In genomic region chr7:140497241-140497769, GRCh38 we compare ENCODE assay signal across 21 cellular contexts. TPM values are rescaled to one million over a fixed set of nuclear protein-coding genes. Genes with fewer than 3 reads are reported as not detected.
DNase-seq lines count a peak whose midpoint lies in the region; ATAC-seq and TF ChIP-seq lines count a peak whose summit lies in the region.
"Had no signal": no experiment of that assay in that cellular context is flagged by ENCODE, and none has a peak within 500 bp of the region (broad histone marks: within the 10 kb centered on the region; RNA-seq: fewer than 3 reads in every experiment).

No MANE protein-coding gene starts in this region.

- H3K79me2 ChIP-seq in GM23338 (replicated peaks; ENCODE audit: insufficient read depth): no peaks in the 10 kb centered on the region

- H3K27me3 Mint-ChIP-seq in GM23338 (ENCODE audit: insufficient read depth, low read depth, poor library complexity): peaks cover 8% of the 10 kb centered on the region
- H3K27me3 Mint-ChIP-seq: CD4-positive, alpha-beta T cell; IgD-negative memory B cell had no signal

- WGBS in transverse colon (ENCODE audit: low coverage in 1 of 2), 2 donors: 68% methylated on average over 5 of the region's 5 CpGs

- H3K36me3 Mint-ChIP-seq in GM23338 (ENCODE audit: low read depth): no peaks in the 10 kb centered on the region
- H3K36me3 Mint-ChIP-seq: IgD-negative memory B cell had no signal

- H3K4me1 Mint-ChIP-seq in GM23338: no peaks in the 10 kb centered on the region

- H3K4me3 ChIP-seq in GM23338 (no peak overlapping the region), colonic mucosa (no peak overlapping the region), transverse colon (no peak overlapping the region)
- H3K4me3 ChIP-seq: A549 had no signal

- no peaks in the 10 kb centered on the region for H4K20me1 ChIP-seq in GM23338 (replicated peaks; ENCODE audit: insufficient read depth)

- in situ Hi-C loops in transverse colon (cut with MboI; ENCODE audit: low pct_ligation_motif_present in 1 of 4, low pct_unique_long_range_greater_than_20kb in 1 of 4, low sequenced_read_pairs in 3 of 4): no loop called here

- no peaks in the 10 kb centered on the region for H3K9me2 ChIP-seq in GM23338 (ENCODE audit: insufficient read depth)

- no peak for TF ChIP-seq CTCF in GM23338 (conservative IDR thresholded peaks at IDR 0.05; ENCODE audit: low read depth in 2 of 2)
- no peak for TF ChIP-seq CTCF in colonic mucosa (IDR thresholded peaks at IDR 0.05)
- no peak for TF ChIP-seq CTCF in transverse colon (IDR thresholded peaks at IDR 0.05)

- H3K9me3 ChIP-seq in colonic mucosa: no peaks in the 10 kb centered on the region
- no peaks in the 10 kb centered on the region for H3K9me3 ChIP-seq in transverse colon
- H3K9me3 ChIP-seq: A549, Caco-2 had no signal

- no peak overlapping the region for H3K4me3 Mint-ChIP-seq in GM23338
- H3K4me3 Mint-ChIP-seq: CD4-positive, alpha-beta T cell; IgD-negative memory B cell had no signal

- H3F3A ChIP-seq in GM23338 (replicated peaks; ENCODE audit: low read depth): no peaks in the 10 kb centered on the region

- no peak overlapping the region for H3K27ac Mint-ChIP-seq in GM23338
- H3K27ac Mint-ChIP-seq: CD4-positive, alpha-beta T cell; IgD-negative memory B cell had no signal

- H3K4me1 ChIP-seq in GM23338 (ENCODE audit: insufficient read depth) (no peaks in the 10 kb centered on the region), colonic mucosa (no peaks in the 10 kb centered on the region), transverse colon (peaks cover 0 to 26% (median 4%) of the 10 kb centered on the region in 4 donors)
- H3K4me1 ChIP-seq: A549, Caco-2 had no signal

- no peak overlapping the region for H3K9ac ChIP-seq in colonic mucosa (ENCODE audit: low read depth in 2 of 2, low read length in 2 of 2)

- H3K4me2 ChIP-seq in GM23338: no peak overlapping the region
- H3K4me2 ChIP-seq: A549 had no signal

- DNase-seq in GM23338 (ENCODE audit: low spot score) (no peak), colonic mucosa (peak; percentile 54), left colon (no peak), transverse colon (no peak), NAMALWA (ENCODE audit: low spot score) (no peak), Right ventricle myocardium superior (no peak)
- DNase-seq: AML-193; Caco-2; CD4-positive, alpha-beta T cell; DMS153; DMS79; GDM1; GOT3; H7 had no signal

- H3K36me3 ChIP-seq in GM23338 (ENCODE audit: insufficient read depth) (no peaks in the 10 kb centered on the region), colonic mucosa (no peaks in the 10 kb centered on the region), transverse colon (no peaks in the 10 kb centered on the region)

- H3K27me3 ChIP-seq in GM23338 (ENCODE audit: insufficient read depth): no peaks in the 10 kb centered on the region
- H3K27me3 ChIP-seq in colonic mucosa: no peaks in the 10 kb centered on the region
- H3K27me3 ChIP-seq in transverse colon: no peaks in the 10 kb centered on the region

- ATAC-seq in GM23338 (no peak), left colon (peak; percentile 67), Right ventricle myocardium superior (ENCODE audit: poor library complexity) (no peak)
- ATAC-seq in activated CD4-positive, CD25-positive, alpha-beta regulatory T cell treated with anti-CD3 and anti-CD28 coated beads, Interleukin-2, amount 50 U/mL, for 24 hours: no peak
- ATAC-seq: HCT116, HepG2 had no signal

- intact Hi-C loops in colonic mucosa (cut with DNase I): no loop called here
- intact Hi-C loops in left colon (cut with DNase I, micrococcal nuclease): no loop called here
- intact Hi-C loops in transverse colon (cut with DNase I; ENCODE audit: low total_unique reads): no loop called here
- intact Hi-C loops in Right ventricle myocardium superior (cut with DNase I): no loop called here

- H3K27ac ChIP-seq in GM23338 (ENCODE audit: low read depth) (no peak overlapping the region), colonic mucosa (peak overlapping the region; percentile 32), transverse colon (peak overlapping the region in 3 of 4 donors; percentile 28 to 55 (median 53))
- H3K27ac ChIP-seq: 22Rv1, A549, C4-2B had no signal

- 0 out of 2 replicates have a peak overlapping the region, but pooled peaks have one; percentile 43 for H2AFZ ChIP-seq in GM23338

- TF ChIP-seq POLR2A in transverse colon (IDR thresholded peaks at IDR 0.05): no peak

- TF ChIP-seq EP300 in transverse colon (IDR thresholded peaks at IDR 0.05; ENCODE audit: low read depth): no peak

- no peaks in the 10 kb centered on the region for H3K9me3 Mint-ChIP-seq in GM23338
- H3K9me3 Mint-ChIP-seq: CD4-positive, alpha-beta T cell; IgD-negative memory B cell had no signal

TF ChIP-seq in GM23338, 12 proteins besides CTCF, POLR2A, EP300 and RAD21:
- TF ChIP-seq REST (IDR thresholded peaks at IDR 0.05; ENCODE audit: unreplicated experiment): no peak
- TF ChIP-seq ZNF114 (CRISPR knock-in tag; IDR thresholded peaks at IDR 0.05): no peak
- TF ChIP-seq STAT1 (IDR thresholded peaks at IDR 0.05; ENCODE audit: unreplicated experiment): no peak
- TF ChIP-seq CREB1 (CRISPR knock-in tag; IDR thresholded peaks at IDR 0.05; ENCODE audit: low read depth): no peak
- no peak for TF ChIP-seq ETS1 (IDR thresholded peaks at IDR 0.05)
- TF ChIP-seq NANOG (IDR thresholded peaks at IDR 0.05; ENCODE audit: borderline replicate concordance): no peak

RNA-seq across cellular contexts. Expression of gene MKRN1, which starts 18.0 kb away (rescaled TPM):
- 86.8 and 102 TPM in 2 replicates for total RNA-seq in GM23338 (2014; rRNA removed; shearing (Covaris generic))
- 63.5 and 65.0 TPM in 2 replicates for polyA plus RNA-seq in GM23338 (2016; fragmentation: Nextera tagmentation; extraction: Ambion mirVana)
- total RNA-seq in colonic mucosa (100 to 1,000 TPM; 175 to 240 TPM), left colon (100 to 1,000 TPM; 192 to 233 TPM), transverse colon (100 to 1,000 TPM; 143 to 288 (median 187) TPM), Right ventricle myocardium superior (94.7 TPM)
